In the genomic region with DNA sequence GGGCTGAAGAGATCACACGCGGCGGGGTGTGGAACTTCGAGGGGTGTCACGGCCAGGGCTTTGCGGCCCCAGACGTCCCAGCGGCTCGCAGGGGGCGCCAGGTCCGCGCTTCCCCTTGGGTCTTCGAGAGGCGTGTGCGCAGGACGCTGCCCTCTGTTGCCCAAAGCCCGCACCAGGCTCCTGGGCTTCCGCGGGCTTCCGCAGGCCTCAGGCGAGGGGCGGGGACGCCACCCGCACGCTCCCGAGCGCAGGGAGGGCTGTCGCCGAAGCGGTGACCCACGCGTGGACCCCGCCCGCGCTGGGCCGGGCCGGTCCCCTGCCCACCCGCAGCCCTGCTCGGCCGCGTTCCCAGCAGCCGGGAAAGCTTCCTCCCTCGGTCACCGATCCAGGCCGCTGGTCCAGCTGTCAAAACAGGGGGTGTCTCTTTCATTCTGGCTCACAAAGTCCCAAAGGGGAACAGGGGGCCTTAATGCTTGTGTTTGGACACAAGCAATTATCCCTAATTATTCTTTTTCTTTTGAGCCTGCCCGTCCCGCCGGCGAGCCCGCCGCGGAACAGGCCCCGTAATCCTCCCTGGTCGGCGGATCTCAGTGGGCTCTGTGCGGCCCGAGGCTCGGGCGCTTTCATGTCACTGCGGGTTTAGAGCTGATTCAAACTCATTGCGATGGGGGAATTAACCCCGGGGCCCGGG, we compare ENCODE assay signal across 9 cellular contexts.
DNase-seq lines count a peak whose midpoint lies in the region; ATAC-seq and TF ChIP-seq lines count a peak whose summit lies in the region.
"Had no signal": no experiment of that assay in that cellular context is flagged by ENCODE, and none has a peak within 500 bp of the region (broad histone marks: within the 10 kb centered on the region; RNA-seq: fewer than 3 reads in every experiment).

No MANE protein-coding gene starts in this region.

- H3K27me3 ChIP-seq in ACC112 (ENCODE audit: insufficient read depth, low read length) (no peaks in the 10 kb centered on the region), heart right ventricle (peaks cover 31 to 100% (median 97%) of the 10 kb centered on the region in 7 donors)

- no peaks in the 10 kb centered on the region for H3K79me2 ChIP-seq in ACC112 (ENCODE audit: control insufficient read depth, insufficient read depth, low read length, unreplicated experiment)

- peak; percentile 47 to 60 for ATAC-seq in activated T-cell treated with anti-CD3 and anti-CD28 coated beads, Interleukin-2, amount 50 U/mL, for 4 hours
- ATAC-seq in heart right ventricle (peak; percentile 35 to 70 (median 58)), HG02973 (IDR thresholded peaks at IDR 0.05; ENCODE audit: unreplicated experiment) (no peak)

- H3K36me3 ChIP-seq in ACC112 (ENCODE audit: insufficient read depth, low read length), result no peaks in the 10 kb centered on the region
- no peaks in the 10 kb centered on the region for H3K36me3 ChIP-seq in heart right ventricle

- H3K27me3 Mint-ChIP-seq in activated T-cell treated with anti-CD3 and anti-CD28 coated beads, Interleukin-2, amount 50 U/mL, for 4 hours (ENCODE audit: low read depth), result peaks cover 68% of the 10 kb centered on the region
- H3K27me3 Mint-ChIP-seq in neural crest cell (ENCODE audit: low read depth), result peaks cover 85% of the 10 kb centered on the region

- DNase-seq in activated T-cell treated with anti-CD3 and anti-CD28 coated beads, Interleukin-2, amount 50 U/mL, for 4 hours, result no peak
- DNase-seq in heart right ventricle, result no peak
- no peak for DNase-seq in neural crest cell (ENCODE audit: low read depth, low spot score)
- no peak for DNase-seq in HK-2 (ENCODE audit: unreplicated experiment)
- DNase-seq in ureter (ENCODE audit: low spot score), result no peak
- DNase-seq in NCI-H1092 treated with DMSO at 0.1 percent for 48 hours (lab: John Stamatoyannopoulos, UW), result no peak
- DNase-seq: CD4-positive, CD25-positive, alpha-beta regulatory T cell had no signal

- TF ChIP-seq CTCF in heart right ventricle (IDR thresholded peaks at IDR 0.05) (peak in 1 of 9 donors; percentile 16), neural crest cell (conservative IDR thresholded peaks at IDR 0.05) (no peak)

- WGBS in heart right ventricle, 2 donors, result 1% methylated on average over 62 to 63 of the region's 63 CpGs

- H3K4me1 ChIP-seq in ACC112 (ENCODE audit: control insufficient read depth, insufficient read depth, low read length, unreplicated experiment) (peaks cover 20% of the 10 kb centered on the region), heart right ventricle (peaks cover 6 to 29% (median 21%) of the 10 kb centered on the region in 9 donors)

- peak overlapping the region; percentile 79 for H3K4me3 ChIP-seq in ACC112 (ENCODE audit: low read depth, low read length)
- peak overlapping the region; percentile 21 to 52 (median 46) for H3K4me3 ChIP-seq in heart right ventricle

- no peaks in the 10 kb centered on the region for H3K9me3 ChIP-seq in heart right ventricle

- intact Hi-C loops in heart right ventricle (cut with DNase I), result no loop called here

- peaks cover 24% of the 10 kb centered on the region for H3K4me1 Mint-ChIP-seq in activated T-cell treated with anti-CD3 and anti-CD28 coated beads, Interleukin-2, amount 50 U/mL, for 4 hours (ENCODE audit: low read depth)
- H3K4me1 Mint-ChIP-seq in neural crest cell, result peaks cover 5% of the 10 kb centered on the region

- H3K27ac Mint-ChIP-seq in neural crest cell (ENCODE audit: unreplicated experiment), result no peak overlapping the region
- H3K27ac Mint-ChIP-seq: CD4-positive, CD25-positive, alpha-beta regulatory T cell had no signal

- H3K36me3 Mint-ChIP-seq in activated T-cell treated with anti-CD3 and anti-CD28 coated beads, Interleukin-2, amount 50 U/mL, for 4 hours (ENCODE audit: insufficient read depth), result no peaks in the 10 kb centered on the region
- H3K36me3 Mint-ChIP-seq in neural crest cell (ENCODE audit: low read depth), result peaks cover 3% of the 10 kb centered on the region
- H3K36me3 Mint-ChIP-seq: CD4-positive, CD25-positive, alpha-beta regulatory T cell had no signal

- H3K27ac ChIP-seq in ACC112 (ENCODE audit: low read depth, low read length) (no peak overlapping the region), heart right ventricle (no peak overlapping the region)

- H3K4me3 Mint-ChIP-seq in activated T-cell treated with anti-CD3 and anti-CD28 coated beads, Interleukin-2, amount 50 U/mL, for 4 hours, result peak overlapping the region; percentile 56
- peak overlapping the region; percentile 81 for H3K4me3 Mint-ChIP-seq in neural crest cell

- H2AFZ ChIP-seq in ACC112 (ENCODE audit: low read length, unreplicated experiment), result peak overlapping the region; percentile 84

- no peaks in the 10 kb centered on the region for H3K9me3 Mint-ChIP-seq in activated T-cell treated with anti-CD3 and anti-CD28 coated beads, Interleukin-2, amount 50 U/mL, for 4 hours
- H3K9me3 Mint-ChIP-seq in neural crest cell, result no peaks in the 10 kb centered on the region
